In genomic region chr17:51322390-51323029, GRCh38 we compare ENCODE assay signal across 8 cellular contexts.
DNase-seq lines count a peak whose midpoint lies in the region; ATAC-seq and TF ChIP-seq lines count a peak whose summit lies in the region.

No MANE protein-coding gene starts in this region.

- intact Hi-C loops in mucosa of descending colon (cut with DNase I, micrococcal nuclease), result no loop called here

- no peaks in the 10 kb centered on the region for H4K20me1 ChIP-seq in MM.1S (ENCODE audit: insufficient read depth, low read length)

- DNase-seq in AML-193 (lab: John Stamatoyannopoulos, UW) (peak; percentile 49 to 68), MM.1S (peak; percentile 11), astrocyte of the hippocampus (ENCODE audit: low read depth, low spot score) (peak; percentile 44), mucosa of descending colon (no peak), NK-92 (lab: John Stamatoyannopoulos, UW; ENCODE audit: unreplicated experiment) (no peak)
- no peak for DNase-seq in activated T-cell treated with anti-CD3 and anti-CD28 coated beads, Interleukin-2, amount 50 U/mL, for 4 hours
- DNase-seq in stimulated activated CD4-positive, alpha-beta T cell treated with anti-CD3 and anti-CD28 coated beads, Interleukin-15, amount 100 ng/mL, for 24 hours, result no peak

- H3K27me3 ChIP-seq in MM.1S (replicated peaks; ENCODE audit: insufficient read depth, low read length), result no peaks in the 10 kb centered on the region

- H3F3A ChIP-seq in MM.1S (ENCODE audit: insufficient read depth, low read length), result no peaks in the 10 kb centered on the region

- H3K36me3 ChIP-seq in MM.1S (replicated peaks; ENCODE audit: insufficient read depth, low read length) (no peaks in the 10 kb centered on the region), mucosa of descending colon (ENCODE audit: low read depth) (no peaks in the 10 kb centered on the region)

- H3K9me3 Mint-ChIP-seq in activated T-cell treated with anti-CD3 and anti-CD28 coated beads, Interleukin-2, amount 50 U/mL, for 4 hours, result peaks cover 8% of the 10 kb centered on the region

- no peaks in the 10 kb centered on the region for H3K9me2 ChIP-seq in MM.1S (replicated peaks; ENCODE audit: insufficient read depth, low read length)

- no peak overlapping the region for H3K9ac ChIP-seq in MM.1S (ENCODE audit: low read length)

- H3K4me3 Mint-ChIP-seq in activated T-cell treated with anti-CD3 and anti-CD28 coated beads, Interleukin-2, amount 50 U/mL, for 4 hours, result no peak overlapping the region

- no peaks in the 10 kb centered on the region for H3K27me3 Mint-ChIP-seq in activated T-cell treated with anti-CD3 and anti-CD28 coated beads, Interleukin-2, amount 50 U/mL, for 4 hours (ENCODE audit: low read depth)

- no peaks in the 10 kb centered on the region for H3K4me1 ChIP-seq in MM.1S (ENCODE audit: low read length)
- no peaks in the 10 kb centered on the region for H3K4me1 ChIP-seq in mucosa of descending colon (ENCODE audit: low read depth)

- TF ChIP-seq CTCF in MM.1S (IDR thresholded peaks at IDR 0.05; ENCODE audit: low read length), result peak; percentile 57
- no peak for TF ChIP-seq CTCF in mucosa of descending colon (IDR thresholded peaks at IDR 0.05)

- H3K79me2 ChIP-seq in MM.1S (ENCODE audit: low read length), result no peaks in the 10 kb centered on the region

- no peaks in the 10 kb centered on the region for H3K9me3 ChIP-seq in MM.1S (replicated peaks; ENCODE audit: insufficient read depth, low read length)
- peaks cover 9% of the 10 kb centered on the region for H3K9me3 ChIP-seq in mucosa of descending colon

- no peak overlapping the region for H3K27ac ChIP-seq in MM.1S (ENCODE audit: low read length)

- H3K4me1 Mint-ChIP-seq in activated T-cell treated with anti-CD3 and anti-CD28 coated beads, Interleukin-2, amount 50 U/mL, for 4 hours (ENCODE audit: low read depth), result no peaks in the 10 kb centered on the region

- no peak overlapping the region for H3K4me2 ChIP-seq in MM.1S (ENCODE audit: low read depth, low read length)

- H3K4me3 ChIP-seq in MM.1S (ENCODE audit: low read length), result no peak overlapping the region
- no peak overlapping the region for H3K4me3 ChIP-seq in mucosa of descending colon

- no peak overlapping the region for H2AFZ ChIP-seq in MM.1S (ENCODE audit: low read length)

- ATAC-seq in GM18498 (IDR thresholded peaks at IDR 0.05; ENCODE audit: unreplicated experiment), result peak; percentile 62
- ATAC-seq in mucosa of descending colon, result peak; percentile 55
- ATAC-seq in activated T-cell treated with anti-CD3 and anti-CD28 coated beads, Interleukin-2, amount 50 U/mL, for 4 hours, result no peak

- H3K36me3 Mint-ChIP-seq in activated T-cell treated with anti-CD3 and anti-CD28 coated beads, Interleukin-2, amount 50 U/mL, for 4 hours (ENCODE audit: insufficient read depth), result no peaks in the 10 kb centered on the region

Comparison
In these comparisons a context has a peak if more than half of its experiments do, and no peak if none do; other contexts are left out.
1. DNase-seq: peak in AML-193 (2 of 2), MM.1S (single experiment) and astrocyte of the hippocampus (single experiment); none in mucosa of descending colon (0 of 3), NK-92 (single experiment), activated T-cell treated with anti-CD3 and anti-CD28 coated beads, Interleukin-2, amount 50 U/mL, for 4 hours (single experiment) and stimulated activated CD4-positive, alpha-beta T cell treated with anti-CD3 and anti-CD28 coated beads, Interleukin-15, amount 100 ng/mL, for 24 hours (single experiment).
2. ATAC-seq: peak in GM18498 (single experiment) and mucosa of descending colon (single experiment); none in activated T-cell treated with anti-CD3 and anti-CD28 coated beads, Interleukin-2, amount 50 U/mL, for 4 hours (0 of 2).